Comparison of ENCODE assay signal across 1 cellular context in genomic region chr3:72582211-72582878, GRCh38.
TF ChIP-seq lines count a peak whose summit lies in the region.

No MANE protein-coding gene starts in this region.

TF ChIP-seq in HepG2, 621 proteins besides CTCF, POLR2A, EP300 and RAD21 (continued from another document and continues in another):
- no peak for TF ChIP-seq ZNF543 (CRISPR knock-in tag; IDR thresholded peaks at IDR 0.05)
- no peak for TF ChIP-seq ZFX (CRISPR knock-in tag; IDR thresholded peaks at IDR 0.05; ENCODE audit: low read depth)
- no peak for TF ChIP-seq ZNF577 (CRISPR knock-in tag; IDR thresholded peaks at IDR 0.05; ENCODE audit: borderline replicate concordance, low read depth)
- TF ChIP-seq SNRNP70 (IDR thresholded peaks at IDR 0.05; ENCODE audit: low read depth, low read length), result no peak
- TF ChIP-seq KAT7 (CRISPR knock-in tag; IDR thresholded peaks at IDR 0.05; ENCODE audit: borderline replicate concordance), result no peak
- no peak for TF ChIP-seq LBX2 (CRISPR knock-in tag; IDR thresholded peaks at IDR 0.05; ENCODE audit: borderline replicate concordance)
- TF ChIP-seq, protein P1, sequence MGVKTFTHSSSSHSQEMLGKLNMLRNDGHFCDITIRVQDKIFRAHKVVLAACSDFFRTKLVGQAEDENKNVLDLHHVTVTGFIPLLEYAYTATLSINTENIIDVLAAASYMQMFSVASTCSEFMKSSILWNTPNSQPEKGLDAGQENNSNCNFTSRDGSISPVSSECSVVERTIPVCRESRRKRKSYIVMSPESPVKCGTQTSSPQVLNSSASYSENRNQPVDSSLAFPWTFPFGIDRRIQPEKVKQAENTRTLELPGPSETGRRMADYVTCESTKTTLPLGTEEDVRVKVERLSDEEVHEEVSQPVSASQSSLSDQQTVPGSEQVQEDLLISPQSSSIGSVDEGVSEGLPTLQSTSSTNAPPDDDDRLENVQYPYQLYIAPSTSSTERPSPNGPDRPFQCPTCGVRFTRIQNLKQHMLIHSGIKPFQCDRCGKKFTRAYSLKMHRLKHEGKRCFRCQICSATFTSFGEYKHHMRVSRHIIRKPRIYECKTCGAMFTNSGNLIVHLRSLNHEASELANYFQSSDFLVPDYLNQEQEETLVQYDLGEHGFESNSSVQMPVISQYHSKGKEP (CRISPR knock-in tag; IDR thresholded peaks at IDR 0.05), result no peak
- TF ChIP-seq ZNF572 (CRISPR knock-in tag; IDR thresholded peaks at IDR 0.05), result no peak
- no peak for TF ChIP-seq ZHX2 (IDR thresholded peaks at IDR 0.05; ENCODE audit: low read depth)
- TF ChIP-seq ZHX2 (CRISPR knock-in tag; IDR thresholded peaks at IDR 0.05; ENCODE audit: borderline replicate concordance), result no peak
- TF ChIP-seq SIN3A (IDR thresholded peaks at IDR 0.05; ENCODE audit: borderline replicate concordance, low read depth, low read length), result no peak
- TF ChIP-seq NFRKB (IDR thresholded peaks at IDR 0.05), result no peak
- no peak for TF ChIP-seq ZNF337 (CRISPR knock-in tag; IDR thresholded peaks at IDR 0.05; ENCODE audit: borderline replicate concordance, low read depth)
- TF ChIP-seq NR3C1 (CRISPR knock-in tag; IDR thresholded peaks at IDR 0.05), result no peak
- no peak for TF ChIP-seq ZNF530 (CRISPR knock-in tag; IDR thresholded peaks at IDR 0.05; ENCODE audit: low read depth)
- peak; percentile 42; the same call in 1 of the 2 replicates for TF ChIP-seq DRAP1 (CRISPR knock-in tag; IDR thresholded peaks at IDR 0.05)
- TF ChIP-seq, protein P2, sequence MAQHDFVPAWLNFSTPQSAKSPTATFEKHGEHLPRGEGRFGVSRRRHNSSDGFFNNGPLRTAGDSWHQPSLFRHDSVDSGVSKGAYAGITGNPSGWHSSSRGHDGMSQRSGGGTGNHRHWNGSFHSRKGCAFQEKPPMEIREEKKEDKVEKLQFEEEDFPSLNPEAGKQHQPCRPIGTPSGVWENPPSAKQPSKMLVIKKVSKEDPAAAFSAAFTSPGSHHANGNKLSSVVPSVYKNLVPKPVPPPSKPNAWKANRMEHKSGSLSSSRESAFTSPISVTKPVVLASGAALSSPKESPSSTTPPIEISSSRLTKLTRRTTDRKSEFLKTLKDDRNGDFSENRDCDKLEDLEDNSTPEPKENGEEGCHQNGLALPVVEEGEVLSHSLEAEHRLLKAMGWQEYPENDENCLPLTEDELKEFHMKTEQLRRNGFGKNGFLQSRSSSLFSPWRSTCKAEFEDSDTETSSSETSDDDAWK (CRISPR knock-in tag; IDR thresholded peaks at IDR 0.05), result no peak
- no peak for TF ChIP-seq ATF1 (CRISPR knock-in tag; IDR thresholded peaks at IDR 0.05)
- no peak for TF ChIP-seq ZNF563 (CRISPR knock-in tag; IDR thresholded peaks at IDR 0.05)
- no peak for TF ChIP-seq HES4 (CRISPR knock-in tag; IDR thresholded peaks at IDR 0.05; ENCODE audit: borderline replicate concordance)
- no peak for TF ChIP-seq NFE2L1 (CRISPR knock-in tag; IDR thresholded peaks at IDR 0.05; ENCODE audit: borderline replicate concordance)
- no peak for TF ChIP-seq ZBTB7A (CRISPR knock-in tag; IDR thresholded peaks at IDR 0.05)
- no peak for TF ChIP-seq PRMT3 (CRISPR knock-in tag; IDR thresholded peaks at IDR 0.05; ENCODE audit: borderline replicate concordance, low read depth)
- TF ChIP-seq ZNF451 (CRISPR knock-in tag; IDR thresholded peaks at IDR 0.05), result no peak
- TF ChIP-seq ZNF878 (CRISPR knock-in tag; IDR thresholded peaks at IDR 0.05), result no peak
- TF ChIP-seq ZNF547 (CRISPR knock-in tag; IDR thresholded peaks at IDR 0.05), result no peak
- TF ChIP-seq, protein P3, sequence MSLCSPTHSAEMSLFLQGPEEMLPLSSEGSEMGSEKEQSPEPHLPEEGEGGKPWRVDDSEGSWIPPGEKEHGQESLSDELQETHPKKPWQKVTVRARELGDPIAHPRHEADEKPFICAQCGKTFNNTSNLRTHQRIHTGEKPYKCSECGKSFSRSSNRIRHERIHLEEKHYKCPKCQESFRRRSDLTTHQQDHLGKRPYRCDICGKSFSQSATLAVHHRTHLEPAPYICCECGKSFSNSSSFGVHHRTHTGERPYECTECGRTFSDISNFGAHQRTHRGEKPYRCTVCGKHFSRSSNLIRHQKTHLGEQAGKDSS (CRISPR knock-in tag; IDR thresholded peaks at IDR 0.05; ENCODE audit: borderline replicate concordance, low read depth), result no peak
- TF ChIP-seq ZNF557 (CRISPR knock-in tag; IDR thresholded peaks at IDR 0.05), result no peak
- TF ChIP-seq NFKB2 (CRISPR knock-in tag; IDR thresholded peaks at IDR 0.05; ENCODE audit: borderline replicate concordance), result no peak
- TF ChIP-seq ZC3H13 (CRISPR knock-in tag; IDR thresholded peaks at IDR 0.05), result no peak
- no peak for TF ChIP-seq NFE2 (CRISPR knock-in tag; IDR thresholded peaks at IDR 0.05)
- no peak for TF ChIP-seq MBD4 (IDR thresholded peaks at IDR 0.05; ENCODE audit: borderline replicate concordance, low read length)
- TF ChIP-seq, protein P4, sequence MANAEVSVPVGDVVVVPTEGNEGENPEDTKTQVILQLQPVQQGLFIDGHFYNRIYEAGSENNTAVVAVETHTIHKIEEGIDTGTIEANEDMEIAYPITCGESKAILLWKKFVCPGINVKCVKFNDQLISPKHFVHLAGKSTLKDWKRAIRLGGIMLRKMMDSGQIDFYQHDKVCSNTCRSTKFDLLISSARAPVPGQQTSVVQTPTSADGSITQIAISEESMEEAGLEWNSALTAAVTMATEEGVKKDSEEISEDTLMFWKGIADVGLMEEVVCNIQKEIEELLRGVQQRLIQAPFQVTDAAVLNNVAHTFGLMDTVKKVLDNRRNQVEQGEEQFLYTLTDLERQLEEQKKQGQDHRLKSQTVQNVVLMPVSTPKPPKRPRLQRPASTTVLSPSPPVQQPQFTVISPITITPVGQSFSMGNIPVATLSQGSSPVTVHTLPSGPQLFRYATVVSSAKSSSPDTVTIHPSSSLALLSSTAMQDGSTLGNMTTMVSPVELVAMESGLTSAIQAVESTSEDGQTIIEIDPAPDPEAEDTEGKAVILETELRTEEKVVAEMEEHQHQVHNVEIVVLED (CRISPR knock-in tag; IDR thresholded peaks at IDR 0.05; ENCODE audit: borderline replicate concordance), result no peak
- TF ChIP-seq THYN1 (CRISPR knock-in tag; IDR thresholded peaks at IDR 0.05; ENCODE audit: borderline replicate concordance, low read depth), result no peak
- no peak for TF ChIP-seq ADNP (CRISPR knock-in tag; IDR thresholded peaks at IDR 0.05)
- TF ChIP-seq DPF2 (CRISPR knock-in tag; IDR thresholded peaks at IDR 0.05; ENCODE audit: borderline replicate concordance, low read depth), result peak; percentile 58; the same call in 1 of the 2 replicates
- no peak for TF ChIP-seq IRF1 (CRISPR knock-in tag; IDR thresholded peaks at IDR 0.05; ENCODE audit: low read depth)
- TF ChIP-seq ZSCAN29 (CRISPR knock-in tag; conservative IDR thresholded peaks at IDR 0.05), result no peak
- TF ChIP-seq, protein P5, sequence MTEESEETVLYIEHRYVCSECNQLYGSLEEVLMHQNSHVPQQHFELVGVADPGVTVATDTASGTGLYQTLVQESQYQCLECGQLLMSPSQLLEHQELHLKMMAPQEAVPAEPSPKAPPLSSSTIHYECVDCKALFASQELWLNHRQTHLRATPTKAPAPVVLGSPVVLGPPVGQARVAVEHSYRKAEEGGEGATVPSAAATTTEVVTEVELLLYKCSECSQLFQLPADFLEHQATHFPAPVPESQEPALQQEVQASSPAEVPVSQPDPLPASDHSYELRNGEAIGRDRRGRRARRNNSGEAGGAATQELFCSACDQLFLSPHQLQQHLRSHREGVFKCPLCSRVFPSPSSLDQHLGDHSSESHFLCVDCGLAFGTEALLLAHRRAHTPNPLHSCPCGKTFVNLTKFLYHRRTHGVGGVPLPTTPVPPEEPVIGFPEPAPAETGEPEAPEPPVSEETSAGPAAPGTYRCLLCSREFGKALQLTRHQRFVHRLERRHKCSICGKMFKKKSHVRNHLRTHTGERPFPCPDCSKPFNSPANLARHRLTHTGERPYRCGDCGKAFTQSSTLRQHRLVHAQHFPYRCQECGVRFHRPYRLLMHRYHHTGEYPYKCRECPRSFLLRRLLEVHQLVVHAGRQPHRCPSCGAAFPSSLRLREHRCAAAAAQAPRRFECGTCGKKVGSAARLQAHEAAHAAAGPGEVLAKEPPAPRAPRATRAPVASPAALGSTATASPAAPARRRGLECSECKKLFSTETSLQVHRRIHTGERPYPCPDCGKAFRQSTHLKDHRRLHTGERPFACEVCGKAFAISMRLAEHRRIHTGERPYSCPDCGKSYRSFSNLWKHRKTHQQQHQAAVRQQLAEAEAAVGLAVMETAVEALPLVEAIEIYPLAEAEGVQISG (CRISPR knock-in tag; IDR thresholded peaks at IDR 0.05), result no peak
- TF ChIP-seq, protein P6, sequence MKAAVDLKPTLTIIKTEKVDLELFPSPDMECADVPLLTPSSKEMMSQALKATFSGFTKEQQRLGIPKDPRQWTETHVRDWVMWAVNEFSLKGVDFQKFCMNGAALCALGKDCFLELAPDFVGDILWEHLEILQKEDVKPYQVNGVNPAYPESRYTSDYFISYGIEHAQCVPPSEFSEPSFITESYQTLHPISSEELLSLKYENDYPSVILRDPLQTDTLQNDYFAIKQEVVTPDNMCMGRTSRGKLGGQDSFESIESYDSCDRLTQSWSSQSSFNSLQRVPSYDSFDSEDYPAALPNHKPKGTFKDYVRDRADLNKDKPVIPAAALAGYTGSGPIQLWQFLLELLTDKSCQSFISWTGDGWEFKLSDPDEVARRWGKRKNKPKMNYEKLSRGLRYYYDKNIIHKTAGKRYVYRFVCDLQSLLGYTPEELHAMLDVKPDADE (CRISPR knock-in tag; IDR thresholded peaks at IDR 0.05), result no peak
- no peak for TF ChIP-seq NFKBIZ (CRISPR knock-in tag; IDR thresholded peaks at IDR 0.05)
- TF ChIP-seq ZFP90 (CRISPR knock-in tag; IDR thresholded peaks at IDR 0.05; ENCODE audit: borderline replicate concordance), result no peak
- peak in 1 of 2 experiments; percentile 49; a peak in 1 of 4 replicates for TF ChIP-seq NR2F1 (CRISPR knock-in tag; IDR thresholded peaks at IDR 0.05)
- no peak for TF ChIP-seq JUND (CRISPR knock-in tag; IDR thresholded peaks at IDR 0.05)
- TF ChIP-seq TEAD3 (CRISPR knock-in tag; optimal IDR thresholded peaks at IDR 0.05; ENCODE audit: borderline replicate concordance), result no peak
- TF ChIP-seq TP53 (CRISPR knock-in tag; conservative IDR thresholded peaks at IDR 0.05), result no peak
- no peak for TF ChIP-seq ZNF232 (CRISPR knock-in tag; IDR thresholded peaks at IDR 0.05; ENCODE audit: borderline replicate concordance)
- no peak for TF ChIP-seq MYNN (CRISPR knock-in tag; IDR thresholded peaks at IDR 0.05; ENCODE audit: low read depth)
- TF ChIP-seq ZNF614 (CRISPR knock-in tag; IDR thresholded peaks at IDR 0.05; ENCODE audit: borderline replicate concordance), result 0 out of 2 replicates have a peak, but pooled peaks have one; percentile 30
- no peak for TF ChIP-seq ZSCAN22 (CRISPR knock-in tag; IDR thresholded peaks at IDR 0.05)
- TF ChIP-seq SRSF4 (IDR thresholded peaks at IDR 0.05; ENCODE audit: low read depth, low read length, poor library complexity, severe bottlenecking), result no peak
- no peak for TF ChIP-seq PHB2 (IDR thresholded peaks at IDR 0.05; ENCODE audit: partially characterized antibody)
- no peak for TF ChIP-seq ZNF629 (CRISPR knock-in tag; conservative IDR thresholded peaks at IDR 0.05)
- TF ChIP-seq SP1 (IDR thresholded peaks at IDR 0.05), result no peak
- no peak for TF ChIP-seq SP1 (CRISPR knock-in tag; IDR thresholded peaks at IDR 0.05)
- no peak for TF ChIP-seq IKZF1 (IDR thresholded peaks at IDR 0.05)
